8 cellular contexts compared by ENCODE assay signal in genomic region chr4:74675673-74676279, GRCh38.
A peak's percentile ranks its signal among the peaks of the same experiment; 100 is the strongest.
DNase-seq lines count a peak whose midpoint lies in the region; ATAC-seq and TF ChIP-seq lines count a peak whose summit lies in the region.

No MANE protein-coding gene starts in this region.

- no peaks in the 10 kb centered on the region for H3K9me3 ChIP-seq in AG04450 (ENCODE audit: control insufficient read depth, insufficient read depth, low read length)
- no peaks in the 10 kb centered on the region for H3K9me3 ChIP-seq in upper lobe of right lung

- intact Hi-C loops in upper lobe of right lung (cut with DNase I) = loop anchor here (10.0 kb wide), 1 partner anchor 301 kb away; no protein-coding TSS in a partner anchor

- in situ Hi-C loops in astrocyte of the cerebellum (cut with HindIII; ENCODE audit: low sequenced_read_pairs) = no loop called here

- no peaks in the 10 kb centered on the region for H3K36me3 ChIP-seq in upper lobe of right lung

- peak; percentile 89 for TF ChIP-seq CTCF in AG04450 (IDR thresholded peaks at IDR 0.05; ENCODE audit: low read depth, low read length)
- TF ChIP-seq CTCF in GM12864 (IDR thresholded peaks at IDR 0.05; ENCODE audit: low read depth, low read length, missing control alignments) = peak; percentile 71
- TF ChIP-seq CTCF in astrocyte of the cerebellum (IDR thresholded peaks at IDR 0.05; ENCODE audit: low read depth, low read length, missing control alignments) = peak; percentile 87
- peak; percentile 69 for TF ChIP-seq CTCF in upper lobe of right lung (IDR thresholded peaks at IDR 0.05)

- H3K27me3 ChIP-seq in AG04450 (ENCODE audit: control insufficient read depth, insufficient read depth, low read length) = no peaks in the 10 kb centered on the region
- no peaks in the 10 kb centered on the region for H3K27me3 ChIP-seq in upper lobe of right lung

- DNase-seq in AG04450 (ENCODE audit: low read depth, low spot score) = peak; percentile 38
- DNase-seq in GM12864 (ENCODE audit: low read depth) = peak; percentile 18
- DNase-seq in NCI-H2196 treated with DMSO at 0.1 percent for 48 hours (lab: John Stamatoyannopoulos, UW; ENCODE audit: unreplicated experiment) = peak; percentile 6
- peak; percentile 62 for DNase-seq in astrocyte of the cerebellum (ENCODE audit: low read depth)
- peak; percentile 42 for DNase-seq in inferior parietal cortex (ENCODE audit: extremely low spot score)
- DNase-seq in upper lobe of right lung = no peak

- POLR2A ChIA-PET in AG04450 (lab: Yijun Ruan, JAX) = interaction anchor here (0.7 kb wide), 1 partner anchor 15 kb away, joined by 3 read pairs; no protein-coding TSS in a partner anchor

- H3K4me3 ChIP-seq in AG04450 (ENCODE audit: low read depth, low read length) = no peak overlapping the region
- no peak overlapping the region for H3K4me3 ChIP-seq in GM12864 (ENCODE audit: low read depth, low read length)
- no peak overlapping the region for H3K4me3 ChIP-seq in astrocyte of the cerebellum (ENCODE audit: low read depth, low read length)
- no peak overlapping the region for H3K4me3 ChIP-seq in upper lobe of right lung

- ATAC-seq in HG02759 (IDR thresholded peaks at IDR 0.05; ENCODE audit: unreplicated experiment) (peak; percentile 71), upper lobe of right lung (peak; percentile 89), HG03097 (IDR thresholded peaks at IDR 0.05; ENCODE audit: low FRiP score, unreplicated experiment) (no peak)

- CTCF ChIA-PET in AG04450 (lab: Charles Lee) = interaction anchor here (0.7 to 18.1 kb wide), 49 partner anchors 9 to 523 kb away, joined by 3 to 365 read pairs (median 4); partner anchors contain the start of genes AREG, EPGN and EREG

- no peaks in the 10 kb centered on the region for H3K4me1 ChIP-seq in upper lobe of right lung

- H3K27ac ChIP-seq in AG04450 (ENCODE audit: low read depth, low read length) = no peak overlapping the region
- no peak overlapping the region for H3K27ac ChIP-seq in upper lobe of right lung
